ENCODE assay signal across 2 cellular contexts in the genomic region with DNA sequence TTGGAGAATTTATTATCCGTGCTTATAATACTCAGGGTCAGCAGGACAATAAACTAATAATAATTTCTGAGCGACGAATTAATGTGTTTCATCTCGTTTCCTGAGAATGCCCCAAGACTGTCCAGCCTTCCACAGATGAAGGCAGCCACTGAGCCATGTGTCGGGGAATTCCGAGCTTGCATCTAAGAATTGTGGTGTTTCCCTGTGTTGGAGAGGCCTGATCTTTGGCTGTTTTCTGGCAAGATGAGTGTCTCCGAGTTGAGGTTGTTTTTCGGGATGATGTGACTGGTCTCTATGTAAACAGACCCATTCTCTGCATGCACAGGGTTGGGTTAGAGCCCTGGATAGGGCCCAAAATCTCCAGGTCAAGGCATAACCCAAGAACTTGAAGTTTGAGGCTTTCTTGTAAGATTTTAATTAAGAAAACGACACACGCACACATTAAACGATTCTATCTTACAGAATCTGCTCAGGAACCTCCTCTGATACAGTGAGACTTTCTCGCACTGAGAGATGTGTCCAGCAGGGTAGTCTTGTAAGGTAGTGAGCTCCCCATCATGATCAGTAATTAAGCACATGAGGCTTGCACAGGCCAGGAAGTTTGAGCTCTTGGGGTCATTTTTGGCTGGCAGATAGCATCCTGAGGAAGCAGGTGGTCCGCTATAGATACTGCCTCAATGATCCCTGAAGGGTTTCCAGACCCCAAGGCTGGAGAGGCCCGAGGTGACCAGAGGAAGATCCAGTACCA.
TF ChIP-seq lines count a peak whose summit lies in the region.

No MANE protein-coding gene starts in this region.

TF ChIP-seq in K562, 482 proteins besides CTCF, POLR2A, EP300 and RAD21 (continues in another document):
- TF ChIP-seq CBX8 (IDR thresholded peaks at IDR 0.05; ENCODE audit: borderline replicate concordance, extremely low read depth, low read depth, low read length, poor library complexity, severe bottlenecking) (peak; percentile 45), TRIM24 (IDR thresholded peaks at IDR 0.05) (no peak), RBM25 (IDR thresholded peaks at IDR 0.05; ENCODE audit: low read depth, low read length, severe bottlenecking) (peak; percentile 79), NFRKB (IDR thresholded peaks at IDR 0.05; ENCODE audit: low read depth) (no peak), CBFA2T2 (conservative IDR thresholded peaks at IDR 0.05) (no peak), TBP (optimal IDR thresholded peaks at IDR 0.05; ENCODE audit: low read depth, low read length) (no peak), CHAMP1 (IDR thresholded peaks at IDR 0.05) (no peak), ZFP36 (IDR thresholded peaks at IDR 0.05; ENCODE audit: low read depth, low read length, partially characterized antibody) (peak; percentile 64), MTA3 (IDR thresholded peaks at IDR 0.05; ENCODE audit: borderline replicate concordance) (no peak), KAT2B (IDR thresholded peaks at IDR 0.05; ENCODE audit: low read depth, low read length) (no peak), HNRNPK (IDR thresholded peaks at IDR 0.05; ENCODE audit: low read depth, low read length, poor library complexity, severe bottlenecking) (no peak), HEY1 (CRISPR knock-in tag; IDR thresholded peaks at IDR 0.05; ENCODE audit: borderline replicate concordance) (no peak), NR1H2 (CRISPR knock-in tag; IDR thresholded peaks at IDR 0.05) (no peak), MLX (CRISPR knock-in tag; conservative IDR thresholded peaks at IDR 0.05) (no peak)
- TF ChIP-seq, protein P1, sequence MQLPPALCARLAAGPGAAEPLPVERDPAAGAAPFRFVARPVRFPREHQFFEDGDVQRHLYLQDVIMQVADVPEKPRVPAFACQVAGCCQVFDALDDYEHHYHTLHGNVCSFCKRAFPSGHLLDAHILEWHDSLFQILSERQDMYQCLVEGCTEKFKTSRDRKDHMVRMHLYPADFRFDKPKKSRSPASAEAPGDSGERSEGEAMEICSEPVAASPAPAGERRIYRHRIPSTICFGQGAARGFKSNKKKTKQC (CRISPR knock-in tag; IDR thresholded peaks at IDR 0.05): no peak
- TF ChIP-seq, protein P2, sequence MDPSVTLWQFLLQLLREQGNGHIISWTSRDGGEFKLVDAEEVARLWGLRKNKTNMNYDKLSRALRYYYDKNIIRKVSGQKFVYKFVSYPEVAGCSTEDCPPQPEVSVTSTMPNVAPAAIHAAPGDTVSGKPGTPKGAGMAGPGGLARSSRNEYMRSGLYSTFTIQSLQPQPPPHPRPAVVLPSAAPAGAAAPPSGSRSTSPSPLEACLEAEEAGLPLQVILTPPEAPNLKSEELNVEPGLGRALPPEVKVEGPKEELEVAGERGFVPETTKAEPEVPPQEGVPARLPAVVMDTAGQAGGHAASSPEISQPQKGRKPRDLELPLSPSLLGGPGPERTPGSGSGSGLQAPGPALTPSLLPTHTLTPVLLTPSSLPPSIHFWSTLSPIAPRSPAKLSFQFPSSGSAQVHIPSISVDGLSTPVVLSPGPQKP (CRISPR knock-in tag; IDR thresholded peaks at IDR 0.05): no peak

TF ChIP-seq in endothelial cell of umbilical vein, 7 proteins besides CTCF, POLR2A, EP300 and RAD21:
- TF ChIP-seq MYC (IDR thresholded peaks at IDR 0.05; ENCODE audit: low read depth, low read length): no peak
- TF ChIP-seq GATA2 (IDR thresholded peaks at IDR 0.05; ENCODE audit: insufficient read depth, insufficient read length, low read depth, low read length): no peak
- TF ChIP-seq JUN (IDR thresholded peaks at IDR 0.05; ENCODE audit: borderline replicate concordance, insufficient read depth, insufficient read length, low read depth): no peak
- TF ChIP-seq, protein P3, sequence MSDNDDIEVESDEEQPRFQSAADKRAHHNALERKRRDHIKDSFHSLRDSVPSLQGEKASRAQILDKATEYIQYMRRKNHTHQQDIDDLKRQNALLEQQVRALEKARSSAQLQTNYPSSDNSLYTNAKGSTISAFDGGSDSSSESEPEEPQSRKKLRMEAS (IDR thresholded peaks at IDR 0.05; ENCODE audit: insufficient read depth, insufficient read length): no peak
- no peak for TF ChIP-seq EZH2 (IDR thresholded peaks at IDR 0.05; ENCODE audit: borderline replicate concordance, low read depth, low read length, severe bottlenecking)
- no peak for TF ChIP-seq FOS (IDR thresholded peaks at IDR 0.05; ENCODE audit: borderline replicate concordance, insufficient read depth, low read length)
- TF ChIP-seq POLR2AphosphoS5 (IDR thresholded peaks at IDR 0.05; ENCODE audit: insufficient read depth, low read depth, low read length): no peak
